Comparison of ENCODE assay signal across 23 cellular contexts in genomic region chr7:42700376-42701327, GRCh38.
DNase-seq lines count a peak whose midpoint lies in the region; TF ChIP-seq lines count a peak whose summit lies in the region.
"Had no signal": no experiment of that assay in that cellular context is flagged by ENCODE, and none has a peak within 500 bp of the region (broad histone marks: within the 10 kb centered on the region; RNA-seq: fewer than 3 reads in every experiment).

No MANE protein-coding gene starts in this region.

- peaks cover 7% of the 10 kb centered on the region for H3K4me1 Mint-ChIP-seq in endodermal cell
- H3K4me1 Mint-ChIP-seq: activated naive CD8-positive, alpha-beta T cell treated with anti-CD3 and anti-CD28 coated beads, Interleukin-2, amount 50 U/mL, for 24 hours; naive thymus-derived CD4-positive, alpha-beta T cell; stimulated activated effector memory CD8-positive, alpha-beta T cell treated with anti-CD3 and anti-CD28 coated beads, Interleukin-12 subunit alpha, Interleukin-12 subunit beta, amount 100 ng/mL, for 72 hours had no signal

- H3K9me3 ChIP-seq in cardiac muscle cell (ENCODE audit: low read depth) (no peaks in the 10 kb centered on the region), right atrium auricular region (no peaks in the 10 kb centered on the region), endodermal cell (ENCODE audit: control insufficient read depth, low read length) (no peaks in the 10 kb centered on the region), ovary (no peaks in the 10 kb centered on the region)
- H3K9me3 ChIP-seq: lower lobe of right lung, spleen had no signal

- H3K27ac Mint-ChIP-seq in endodermal cell = no peak overlapping the region
- H3K27ac Mint-ChIP-seq: activated naive CD8-positive, alpha-beta T cell treated with anti-CD3 and anti-CD28 coated beads, Interleukin-2, amount 50 U/mL, for 24 hours; activated T-helper 1 cell treated with anti-CD3 and anti-CD28 coated beads, Interleukin-12 subunit alpha, Interleukin-12 subunit beta, Interleukin-2, Interleukin-4 antibody, amounts not matched to agents 30 ng/mL and 10 ng/mL and 1 ng/mL, durations not matched to agents 14 hours and 24 hours and 36 hours; effector memory CD8-positive, alpha-beta T cell; naive thymus-derived CD4-positive, alpha-beta T cell; stimulated activated effector memory CD8-positive, alpha-beta T cell treated with anti-CD3 and anti-CD28 coated beads, Interleukin-12 subunit alpha, Interleukin-12 subunit beta, amount 100 ng/mL, for 72 hours had no signal

- H3K4me1 ChIP-seq in cardiac muscle cell (ENCODE audit: low read depth) (peaks cover 21% of the 10 kb centered on the region), right atrium auricular region (peaks cover 0 to 4% of the 10 kb centered on the region in 2 donors), endodermal cell (ENCODE audit: control insufficient read depth, insufficient read depth, low read length) (peaks cover 5% of the 10 kb centered on the region), ovary (ENCODE audit: insufficient read depth) (no peaks in the 10 kb centered on the region)

- H3K4me3 Mint-ChIP-seq in endodermal cell = no peak overlapping the region
- H3K4me3 Mint-ChIP-seq: activated naive CD8-positive, alpha-beta T cell treated with anti-CD3 and anti-CD28 coated beads, Interleukin-2, amount 50 U/mL, for 24 hours; activated T-helper 1 cell treated with anti-CD3 and anti-CD28 coated beads, Interleukin-12 subunit alpha, Interleukin-12 subunit beta, Interleukin-2, Interleukin-4 antibody, amounts not matched to agents 30 ng/mL and 10 ng/mL and 1 ng/mL, durations not matched to agents 14 hours and 24 hours and 36 hours; effector memory CD8-positive, alpha-beta T cell; naive thymus-derived CD4-positive, alpha-beta T cell; stimulated activated effector memory CD8-positive, alpha-beta T cell treated with anti-CD3 and anti-CD28 coated beads, Interleukin-12 subunit alpha, Interleukin-12 subunit beta, amount 100 ng/mL, for 72 hours had no signal

- 87 to 100% methylated on average over 1 to 6 of the region's 7 CpGs for WGBS in endodermal cell (ENCODE audit: insufficient coverage in 1 of 2, insufficient read length in 1 of 2), 2 experiments
- WGBS in ovary, 3 donors = 32 to 36% (median 35%) methylated on average over 7 of the region's 7 CpGs

- TF ChIP-seq EP300 in ovary (IDR thresholded peaks at IDR 0.05) = no peak

- H3K9ac ChIP-seq in endodermal cell (ENCODE audit: extremely low read depth, low read length, poor library complexity, severe bottlenecking) = no peak overlapping the region

- DNase-seq in cardiac muscle cell (ENCODE audit: low read depth in 1 of 2, low spot score in 1 of 2) (peak in 1 of 2 donors; percentile 42), right atrium auricular region (ENCODE audit: low spot score) (no peak), endodermal cell (no peak), left kidney (ENCODE audit: low read depth, low spot score) (peak; percentile 19), NAMALWA (ENCODE audit: low spot score) (no peak), ovary (no peak), SW480 (ENCODE audit: low spot score) (no peak), GF-D8 (lab: John Stamatoyannopoulos, UW) (no peak)
- DNase-seq: activated CD4-positive, CD25-positive, alpha-beta regulatory T cell; activated CD8-positive, alpha-beta memory T cell treated with anti-CD3 and anti-CD28 coated beads for 24 hours; activated naive CD8-positive, alpha-beta T cell treated with anti-CD3 and anti-CD28 coated beads, Interleukin-2, amount 50 U/mL, for 24 hours; central memory CD4-positive, alpha-beta T cell; effector memory CD8-positive, alpha-beta T cell; lower lobe of right lung; MM.1S; naive thymus-derived CD4-positive, alpha-beta T cell; NCI-H187; NCI-H446; SHP77 treated with DMSO at 0.1 percent for 48 hours; spleen; trophoblast cell had no signal

- TF ChIP-seq CTCF in cardiac muscle cell (IDR thresholded peaks at IDR 0.05; ENCODE audit: low read depth, low read length) = peak; percentile 35
- TF ChIP-seq CTCF in right atrium auricular region (IDR thresholded peaks at IDR 0.05) = peak in 1 of 2 donors; percentile 14
- peak; percentile 25 for TF ChIP-seq CTCF in endodermal cell (conservative IDR thresholded peaks at IDR 0.05)
- TF ChIP-seq CTCF in ovary (IDR thresholded peaks at IDR 0.05) = no peak

- H3K36me3 Mint-ChIP-seq in endodermal cell (ENCODE audit: low read depth) = no peaks in the 10 kb centered on the region
- H3K36me3 Mint-ChIP-seq: naive thymus-derived CD4-positive, alpha-beta T cell; stimulated activated effector memory CD8-positive, alpha-beta T cell treated with anti-CD3 and anti-CD28 coated beads, Interleukin-12 subunit alpha, Interleukin-12 subunit beta, amount 100 ng/mL, for 72 hours had no signal

- H3K27me3 Mint-ChIP-seq in endodermal cell (ENCODE audit: insufficient read depth) = no peaks in the 10 kb centered on the region
- H3K27me3 Mint-ChIP-seq: effector memory CD8-positive, alpha-beta T cell had no signal

- intact Hi-C loops in ovary (cut with DNase I) = no loop called here

- H3K36me3 ChIP-seq in cardiac muscle cell (no peaks in the 10 kb centered on the region), right atrium auricular region (no peaks in the 10 kb centered on the region), endodermal cell (ENCODE audit: control insufficient read depth, insufficient read depth, low read length) (no peaks in the 10 kb centered on the region), ovary (no peaks in the 10 kb centered on the region)
- H3K36me3 ChIP-seq: lower lobe of right lung, spleen had no signal

- no peaks in the 10 kb centered on the region for H3K27me3 ChIP-seq in cardiac muscle cell
- H3K27me3 ChIP-seq in right atrium auricular region = no peaks in the 10 kb centered on the region
- no peaks in the 10 kb centered on the region for H3K27me3 ChIP-seq in endodermal cell (ENCODE audit: control insufficient read depth, insufficient read depth, low read length, poor library complexity, severe bottlenecking)
- H3K27me3 ChIP-seq in ovary = no peaks in the 10 kb centered on the region
- H3K27me3 ChIP-seq: spleen had no signal

- H3K27ac ChIP-seq in cardiac muscle cell (no peak overlapping the region), right atrium auricular region (no peak overlapping the region), endodermal cell (ENCODE audit: low read depth, low read length) (no peak overlapping the region), ovary (no peak overlapping the region)
- H3K27ac ChIP-seq: lower lobe of right lung, spleen had no signal

- H3K4me3 ChIP-seq in cardiac muscle cell (no peak overlapping the region), right atrium auricular region (no peak overlapping the region), endodermal cell (ENCODE audit: low read length) (no peak overlapping the region), ovary (no peak overlapping the region)
- H3K4me3 ChIP-seq: lower lobe of right lung, spleen had no signal

- H3K9me3 Mint-ChIP-seq in endodermal cell = no peaks in the 10 kb centered on the region
- H3K9me3 Mint-ChIP-seq: activated naive CD8-positive, alpha-beta T cell treated with anti-CD3 and anti-CD28 coated beads, Interleukin-2, amount 50 U/mL, for 24 hours; activated T-helper 1 cell treated with anti-CD3 and anti-CD28 coated beads, Interleukin-12 subunit alpha, Interleukin-12 subunit beta, Interleukin-2, Interleukin-4 antibody, amounts not matched to agents 30 ng/mL and 10 ng/mL and 1 ng/mL, durations not matched to agents 14 hours and 24 hours and 36 hours; stimulated activated effector memory CD8-positive, alpha-beta T cell treated with anti-CD3 and anti-CD28 coated beads, Interleukin-12 subunit alpha, Interleukin-12 subunit beta, amount 100 ng/mL, for 72 hours had no signal

- no peak for TF ChIP-seq POLR2A in ovary (IDR thresholded peaks at IDR 0.05)

Comparison
In these comparisons a context has a peak if more than half of its experiments do, and no peak if none do; other contexts are left out.
1. CTCF ChIP-seq: peak in cardiac muscle cell (single experiment) and endodermal cell (single experiment); none in ovary (0 of 3).